ENCODE assay signal across 17 cellular contexts in the genomic region with DNA sequence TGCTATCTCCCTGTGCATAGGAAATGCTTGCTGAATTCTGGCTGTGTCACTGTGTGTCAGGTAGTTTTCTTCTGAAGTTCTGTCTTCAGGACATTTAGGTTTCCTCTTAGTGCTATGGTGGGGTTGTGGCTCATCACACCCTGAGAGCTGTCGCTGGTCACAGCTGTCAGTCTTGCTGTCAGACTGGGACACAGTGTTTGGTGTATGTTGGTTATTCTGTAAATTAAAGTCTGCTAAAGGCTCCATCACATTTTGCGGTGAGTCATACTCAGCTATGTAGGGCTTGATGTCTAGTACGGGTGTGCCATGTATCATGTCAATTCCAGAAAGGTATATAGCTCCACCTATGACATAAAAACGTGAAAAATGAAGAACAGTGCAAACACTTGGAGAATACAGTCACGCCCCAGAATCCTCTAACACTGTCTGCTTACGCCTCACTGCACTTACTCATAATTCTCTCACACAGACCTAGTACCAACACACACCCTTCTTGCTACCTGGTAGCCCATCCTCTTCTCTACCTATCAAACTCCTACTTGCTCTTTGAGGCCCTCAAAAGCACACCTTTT. TPM values are rescaled to one million over a fixed set of nuclear protein-coding genes. Genes with fewer than 3 reads are reported as not detected.
DNase-seq lines count a peak whose midpoint lies in the region; ATAC-seq and TF ChIP-seq lines count a peak whose summit lies in the region.
"Had no signal": no experiment of that assay in that cellular context is flagged by ENCODE, and none has a peak within 500 bp of the region (broad histone marks: within the 10 kb centered on the region; RNA-seq: fewer than 3 reads in every experiment).

No MANE protein-coding gene starts in this region.

- no peak overlapping the region for H3K27ac ChIP-seq in uterus
- H3K27ac ChIP-seq in mesenchymal stem cell (ENCODE audit: low read length, poor library complexity, severe bottlenecking) = no peak overlapping the region
- H3K27ac ChIP-seq: SJCRH30 had no signal

- ATAC-seq in stimulated activated naive B cell treated with anti-CD40 and anti-IgM and Interleukin-4, amounts not matched to agents 10 μg/mL and 1 μg/mL and 100 μg/mL, for 72 hours (replicated peaks) = no peak
- ATAC-seq: gastrocnemius medialis had no signal

- peaks cover 78% of the 10 kb centered on the region for H3K4me1 Mint-ChIP-seq in activated CD4-positive, alpha-beta memory T cell treated with anti-CD3 and anti-CD28 coated beads for 36 hours (ENCODE audit: low read depth)
- peaks cover 14 to 36% of the 10 kb centered on the region in 2 donors for H3K4me1 Mint-ChIP-seq in stimulated activated naive B cell treated with anti-CD40 and anti-IgM and Interleukin-4, amounts not matched to agents 10 μg/mL and 1 μg/mL and 100 μg/mL, for 72 hours

- H2BK15ac ChIP-seq in mesenchymal stem cell (ENCODE audit: low read depth, poor library complexity, severe bottlenecking) = no peak overlapping the region

- intact Hi-C loops in activated CD4-positive, alpha-beta memory T cell treated with anti-CD3 and anti-CD28 coated beads for 36 hours (cut with micrococcal nuclease) = no loop called here
- intact Hi-C loops in uterus (cut with DNase I; ENCODE audit: low total_unique reads) = no loop called here

- peaks cover 46% of the 10 kb centered on the region for H3K36me3 Mint-ChIP-seq in activated CD4-positive, alpha-beta memory T cell treated with anti-CD3 and anti-CD28 coated beads for 36 hours
- peaks cover 29 to 50% of the 10 kb centered on the region in 2 donors for H3K36me3 Mint-ChIP-seq in stimulated activated naive B cell treated with anti-CD40 and anti-IgM and Interleukin-4, amounts not matched to agents 10 μg/mL and 1 μg/mL and 100 μg/mL, for 72 hours

- H3K9me3 Mint-ChIP-seq in activated CD4-positive, alpha-beta memory T cell treated with anti-CD3 and anti-CD28 coated beads for 36 hours = no peaks in the 10 kb centered on the region
- no peaks in the 10 kb centered on the region for H3K9me3 Mint-ChIP-seq in stimulated activated naive B cell treated with anti-CD40 and anti-IgM and Interleukin-4, amounts not matched to agents 10 μg/mL and 1 μg/mL and 100 μg/mL, for 72 hours

- WGBS in mesenchymal stem cell = 93% methylated on average over 6 of the region's 6 CpGs

- no peak overlapping the region for H2AFZ ChIP-seq in mesenchymal stem cell (ENCODE audit: low read depth, low read length)

- H3K4ac ChIP-seq in mesenchymal stem cell (ENCODE audit: low read depth in 1 of 2, low read length in 2 of 2) = no peak overlapping the region

- peak overlapping the region; percentile 31 for H3K27ac Mint-ChIP-seq in activated CD4-positive, alpha-beta memory T cell treated with anti-CD3 and anti-CD28 coated beads for 36 hours
- peak overlapping the region; percentile 39 for H3K27ac Mint-ChIP-seq in stimulated activated naive B cell treated with anti-CD40 and anti-IgM and Interleukin-4, amounts not matched to agents 10 μg/mL and 1 μg/mL and 100 μg/mL, for 72 hours

- H3K27me3 Mint-ChIP-seq in activated CD4-positive, alpha-beta memory T cell treated with anti-CD3 and anti-CD28 coated beads for 36 hours = no peaks in the 10 kb centered on the region
- H3K27me3 Mint-ChIP-seq in stimulated activated naive B cell treated with anti-CD40 and anti-IgM and Interleukin-4, amounts not matched to agents 10 μg/mL and 1 μg/mL and 100 μg/mL, for 72 hours = no peaks in the 10 kb centered on the region

- H3K4me3 ChIP-seq in epithelial cell of esophagus (ENCODE audit: low read length) = no peak overlapping the region
- no peak overlapping the region for H3K4me3 ChIP-seq in uterus
- H3K4me3 ChIP-seq in mesenchymal stem cell (ENCODE audit: insufficient read depth in 1 of 2, low read depth in 1 of 2, low read length in 2 of 2) = no peak overlapping the region
- H3K4me3 ChIP-seq: gastrocnemius medialis, SJCRH30 had no signal

- no peak overlapping the region for H3K18ac ChIP-seq in mesenchymal stem cell (ENCODE audit: low read depth in 1 of 2, low read length in 2 of 2)

- TF ChIP-seq POLR2A in uterus (IDR thresholded peaks at IDR 0.05) = no peak

- POLR2A ChIA-PET in activated CD4-positive, alpha-beta memory T cell treated with anti-CD3 and anti-CD28 coated beads for 36 hours (lab: Charles Lee) = interaction anchor here (0.8 to 2.3 kb wide), 2 partner anchors 12 kb away, joined by 3 to 9 read pairs; a partner anchor contains a TSS

- no peak overlapping the region for H2AK5ac ChIP-seq in mesenchymal stem cell (ENCODE audit: low read length, severe bottlenecking)

- H3K9me3 ChIP-seq in uterus (no peaks in the 10 kb centered on the region), mesenchymal stem cell (ENCODE audit: control insufficient read depth, low read length) (no peaks in the 10 kb centered on the region)
- H3K9me3 ChIP-seq: gastrocnemius medialis, SJCRH30 had no signal

- no peak overlapping the region for H3K9ac ChIP-seq in mesenchymal stem cell (ENCODE audit: low read length)

- no peak overlapping the region for H3K14ac ChIP-seq in mesenchymal stem cell (ENCODE audit: low read length in 2 of 2)

- H3K27me3 ChIP-seq in uterus (no peaks in the 10 kb centered on the region), mesenchymal stem cell (ENCODE audit: control insufficient read depth in 1 of 2, insufficient read depth in 1 of 2, low read length in 2 of 2) (no peaks in the 10 kb centered on the region)
- H3K27me3 ChIP-seq: gastrocnemius medialis, SJCRH30 had no signal

- TF ChIP-seq CTCF in epithelial cell of esophagus (IDR thresholded peaks at IDR 0.05; ENCODE audit: insufficient read depth, low read depth, low read length, missing control alignments) (no peak), uterus (IDR thresholded peaks at IDR 0.05) (no peak)

- H2BK5ac ChIP-seq in mesenchymal stem cell (ENCODE audit: low read depth, low read length, poor library complexity, severe bottlenecking) = no peak overlapping the region

- H3K36me3 ChIP-seq in uterus = no peaks in the 10 kb centered on the region
- peaks cover 27 to 68% of the 10 kb centered on the region in 2 experiments for H3K36me3 ChIP-seq in mesenchymal stem cell (ENCODE audit: control insufficient read depth in 1 of 2, insufficient read depth in 2 of 2, low read depth in 1 of 2, low read length in 2 of 2)

- CTCF ChIA-PET in activated CD4-positive, alpha-beta memory T cell treated with anti-CD3 and anti-CD28 coated beads for 36 hours (lab: Charles Lee) = interaction anchor here (1.1 to 2.5 kb wide), 2 partner anchors 12 to 20 kb away, joined by 3 to 13 read pairs; a partner anchor contains a TSS

- H3K4me1 ChIP-seq in uterus (no peaks in the 10 kb centered on the region), mesenchymal stem cell (ENCODE audit: control insufficient read depth, insufficient read depth, low read depth, low read length) (no peaks in the 10 kb centered on the region)
- H3K4me1 ChIP-seq: SJCRH30 had no signal

- H3K4me3 Mint-ChIP-seq in activated CD4-positive, alpha-beta memory T cell treated with anti-CD3 and anti-CD28 coated beads for 36 hours = no peak overlapping the region
- H3K4me3 Mint-ChIP-seq in stimulated activated naive B cell treated with anti-CD40 and anti-IgM and Interleukin-4, amounts not matched to agents 10 μg/mL and 1 μg/mL and 100 μg/mL, for 72 hours = no peak overlapping the region

- DNase-seq in activated gamma-delta T cell treated with Interleukin-2 at 50 U/mL for 16 hours (peak; percentile 34), activated gamma-delta T cell (lab: John Stamatoyannopoulos, UW) (no peak), epithelial cell of esophagus (ENCODE audit: low read depth) (peak; percentile 91), uterus (no peak), HuH-7 (ENCODE audit: low spot score) (no peak), mesenchymal stem cell (no peak)
- DNase-seq in activated CD4-positive, alpha-beta memory T cell treated with anti-CD3 and anti-CD28 coated beads for 36 hours = no peak
- DNase-seq in stimulated activated naive B cell treated with anti-CD40 and anti-IgM and Interleukin-4, amounts not matched to agents 10 μg/mL and 1 μg/mL and 100 μg/mL, for 72 hours = no peak
- DNase-seq: activated CD8-positive, alpha-beta memory T cell treated with anti-CD3 and anti-CD28 coated beads for 24 hours; cerebellar nuclear complex; gastrocnemius medialis; NCI-H1048; NCI-H526; retina; SJCRH30 had no signal

- H2BK12ac ChIP-seq in mesenchymal stem cell (ENCODE audit: low read length in 2 of 2) = no peak overlapping the region

- H2BK120ac ChIP-seq in mesenchymal stem cell (ENCODE audit: low read depth, low read length) = no peak overlapping the region

- H3K79me1 ChIP-seq in mesenchymal stem cell (replicated peaks; ENCODE audit: low read length, poor library complexity, severe bottlenecking) = peaks cover 20% of the 10 kb centered on the region

- H4K8ac ChIP-seq in mesenchymal stem cell (ENCODE audit: low read length) = no peak overlapping the region

- no peak overlapping the region for H3K4me2 ChIP-seq in mesenchymal stem cell (ENCODE audit: low read length, poor library complexity, severe bottlenecking)

- no peak overlapping the region for H3K23ac ChIP-seq in mesenchymal stem cell (ENCODE audit: low read length in 2 of 2)

- H4K91ac ChIP-seq in mesenchymal stem cell (ENCODE audit: low read length) = no peak overlapping the region

RNA-seq across cellular contexts. Expression of a gene that starts 11.9 kb away (rescaled TPM):
- 10 to 100 TPM; 13.3 to 13.4 TPM for total RNA-seq in activated CD4-positive, alpha-beta memory T cell treated with anti-CD3 and anti-CD28 coated beads for 36 hours
- 10 to 100 TPM; 14.1 to 32.6 (median 19.7) TPM for total RNA-seq in uterus
- polyA plus RNA-seq in mesenchymal stem cell (2013, experiment 1 of 2) = 9.9 TPM
- polyA plus RNA-seq in mesenchymal stem cell (2013, experiment 2 of 2) = 9.7 TPM

RNA-seq across cellular contexts. Expression of a gene that starts 27.6 kb away (rescaled TPM):
- under 1 TPM; 0.69 to 0.99 TPM for total RNA-seq in activated CD4-positive, alpha-beta memory T cell treated with anti-CD3 and anti-CD28 coated beads for 36 hours
- 1 to 10 TPM in 1 of 4 donors, not detected in 3; 2.7 TPM for total RNA-seq in uterus
- polyA plus RNA-seq in mesenchymal stem cell (2013, experiment 1 of 2) = not detected
- polyA plus RNA-seq in mesenchymal stem cell (2013, experiment 2 of 2) = not detected
- total RNA-seq: lung microvascular endothelial cell, SJCRH30 had no signal

RNA-seq across cellular contexts. Expression of a gene that starts 57.3 kb away (rescaled TPM):
- not detected for total RNA-seq in activated CD4-positive, alpha-beta memory T cell treated with anti-CD3 and anti-CD28 coated beads for 36 hours
- total RNA-seq in uterus = not detected
- not detected for polyA plus RNA-seq in mesenchymal stem cell (2013, experiment 1 of 2)
- not detected for polyA plus RNA-seq in mesenchymal stem cell (2013, experiment 2 of 2)
- total RNA-seq: gastrocnemius medialis, lung microvascular endothelial cell, SJCRH30, subcutaneous adipose tissue had no signal

Comparison
In these comparisons a context has a peak if more than half of its experiments do, and no peak if none do; other contexts are left out.
1. DNase-seq: peak in activated gamma-delta T cell treated with Interleukin-2 at 50 U/mL for 16 hours (single experiment) and epithelial cell of esophagus (single experiment); none in activated gamma-delta T cell (single experiment), activated CD4-positive, alpha-beta memory T cell treated with anti-CD3 and anti-CD28 coated beads for 36 hours (single experiment), stimulated activated naive B cell treated with anti-CD40 and anti-IgM and Interleukin-4, amounts not matched to agents 10 μg/mL and 1 μg/mL and 100 μg/mL, for 72 hours (single experiment), uterus (0 of 2), HuH-7 (single experiment) and mesenchymal stem cell (single experiment).